ENCODE assay signal across 18 cellular contexts in genomic region chr20:57409316-57409671, GRCh38. TPM values are rescaled to one million over a fixed set of nuclear protein-coding genes. Genes with fewer than 3 reads are reported as not detected.
DNase-seq lines count a peak whose midpoint lies in the region; ATAC-seq, FAIRE-seq and TF ChIP-seq lines count a peak whose summit lies in the region.
"Had no signal": no experiment of that assay in that cellular context is flagged by ENCODE, and none has a peak within 500 bp of the region (broad histone marks: within the 10 kb centered on the region; RNA-seq: fewer than 3 reads in every experiment).

No MANE protein-coding gene starts in this region.

- RAD21 ChIA-PET in GM12878 (lab: Charles Lee; ENCODE audit: unreplicated experiment) = interaction anchor here (1.0 to 1.2 kb wide), 2 partner anchors 60 to 89 kb away, joined by 3 read pairs; no protein-coding TSS in a partner anchor

- POLR2A ChIA-PET in GM12878 (lab: Charles Lee) = interaction anchor here (0.9 kb wide), 1 partner anchor 24 kb away, joined by 3 read pairs; no protein-coding TSS in a partner anchor

- no peak for FAIRE-seq in GM12878 (lab: Jason Lieb, UNC)
- FAIRE-seq: H54 had no signal

- BruUV-seq in GM12878 (replicated peaks; lab: Mats Ljungman, UMichigan) = no TSS peak

- H3K27ac ChIP-seq in heart right ventricle = peak overlapping the region in 2 of 10 donors; percentile 12 to 47
- H3K27ac ChIP-seq in GM12878 (ENCODE audit: control insufficient read depth, insufficient read depth) = no peak overlapping the region
- no peak overlapping the region for H3K27ac ChIP-seq in neuronal stem cell (replicated peaks; ENCODE audit: low read length)
- no peak overlapping the region for H3K27ac ChIP-seq in aorta (ENCODE audit: low read depth in 1 of 2, low read length in 2 of 2)
- H3K27ac ChIP-seq in Peyer's patch = peak overlapping the region in 1 of 4 donors; percentile 5
- H3K27ac ChIP-seq: left lung had no signal

- H2BK12ac ChIP-seq in neuronal stem cell (ENCODE audit: low read length) = no peak overlapping the region

- H3K79me1 ChIP-seq in neuronal stem cell (ENCODE audit: low read depth, low read length) = peaks cover 8% of the 10 kb centered on the region

- TF ChIP-seq EP300 in GM12878 (IDR thresholded peaks at IDR 0.05; ENCODE audit: borderline replicate concordance in 1 of 2, control insufficient read depth in 1 of 2, low read depth in 2 of 2, low read length in 2 of 2) = no peak

- H2AFZ ChIP-seq in GM12878 (ENCODE audit: control insufficient read depth, low read depth, low read length) = no peak overlapping the region
- H2AFZ ChIP-seq in neuronal stem cell (ENCODE audit: low read length) = no peak overlapping the region

- CTCF ChIA-PET in GM12878 (lab: Yijun Ruan, JAX) = no interaction called here

- H3K23ac ChIP-seq in neuronal stem cell (ENCODE audit: low read depth, low read length, poor library complexity) = peak overlapping the region; percentile 62

- peaks cover 0 to 58% (median 22%) of the 10 kb centered on the region in 9 donors for H3K36me3 ChIP-seq in heart right ventricle
- peaks cover 20 to 38% of the 10 kb centered on the region in 2 experiments for H3K36me3 ChIP-seq in GM12878 (ENCODE audit: control insufficient read depth in 2 of 2, insufficient read depth in 2 of 2, low read length in 1 of 2)
- peaks cover 17 to 53% of the 10 kb centered on the region in 2 donors for H3K36me3 ChIP-seq in neuronal stem cell (replicated peaks in 1 of 2; ENCODE audit: control insufficient read depth in 2 of 2, insufficient read depth in 2 of 2, low read length in 2 of 2)
- H3K36me3 ChIP-seq in aorta (ENCODE audit: control insufficient read depth in 1 of 2, insufficient read depth in 2 of 2, low read length in 1 of 2) = peaks cover 0 to 4% of the 10 kb centered on the region in 2 donors
- peaks cover 0 to 33% (median 0%) of the 10 kb centered on the region in 3 donors for H3K36me3 ChIP-seq in Peyer's patch

- H2BK15ac ChIP-seq in neuronal stem cell (ENCODE audit: low read length) = no peak overlapping the region

- SMC1A ChIA-PET in GM12878 (lab: Charles Lee; ENCODE audit: uncharacterized antibody, unreplicated experiment) = no interaction called here

- H3K4ac ChIP-seq in neuronal stem cell (ENCODE audit: low read length) = no peak overlapping the region

- H3K4me2 ChIP-seq in GM12878 (ENCODE audit: control insufficient read depth, insufficient read depth) = no peak overlapping the region
- no peak overlapping the region for H3K4me2 ChIP-seq in neuronal stem cell (ENCODE audit: insufficient read depth, low read length, poor library complexity, severe bottlenecking)

- in situ Hi-C loops in GM12878 (cut with MboI) = no loop called here

- H3K79me2 ChIP-seq in GM12878 (ENCODE audit: control insufficient read depth, insufficient read depth, low read length) = no peaks in the 10 kb centered on the region; the same call in none of the 2 replicates

- peak overlapping the region; percentile 6 for H2BK5ac ChIP-seq in neuronal stem cell (ENCODE audit: low read length)

- ATAC-seq in left ventricle myocardium superior = no peak
- no peak for ATAC-seq in heart right ventricle
- no peak for ATAC-seq in GM12878
- ATAC-seq in aorta (ENCODE audit: low FRiP score) = peak; percentile 17
- ATAC-seq in GM21526 (IDR thresholded peaks at IDR 0.05; ENCODE audit: low FRiP score, unreplicated experiment) = no peak
- ATAC-seq in HG02870 (IDR thresholded peaks at IDR 0.05; ENCODE audit: unreplicated experiment) = no peak
- ATAC-seq: left lung, T-cell had no signal

- WGBS in heart right ventricle, 2 donors = 63 to 67% methylated on average over 16 of the region's 16 CpGs
- WGBS in GM12878 (ENCODE audit: insufficient coverage, insufficient replicate concordance, low lambda C conversion rate, missing lambda C conversion rate) = 89% methylated on average over 16 of the region's 16 CpGs
- no CpG with 5 or more reads among the region's 16 CpGs for WGBS in neuronal stem cell (ENCODE audit: extremely low coverage in 2 of 2, insufficient read length in 2 of 2, insufficient replicate concordance in 1 of 2), 2 donors
- 18 to 22% methylated on average over 16 of the region's 16 CpGs for WGBS in aorta, 2 donors

- TF ChIP-seq CTCF in heart right ventricle (IDR thresholded peaks at IDR 0.05) = no peak
- TF ChIP-seq CTCF in GM12878 (IDR thresholded peaks at IDR 0.05 in 2 of 3, conservative IDR thresholded peaks at IDR 0.05 in 1 of 3; ENCODE audit: control insufficient read depth in 2 of 3, extremely low read depth in 1 of 3, insufficient read depth in 1 of 3, low read depth in 3 of 3, low read length in 3 of 3) = no peak
- no peak for TF ChIP-seq CTCF in Peyer's patch (IDR thresholded peaks at IDR 0.05)

- TF ChIP-seq RAD21 in GM12878 (IDR thresholded peaks at IDR 0.05; ENCODE audit: insufficient read depth, low read depth, low read length) = no peak

- DNase-seq in left ventricle myocardium superior (peak; percentile 44), heart right ventricle (no peak), GM12878 (ENCODE audit: low read depth, low spot score) (no peak), neuronal stem cell (ENCODE audit: low spot score) (no peak), aorta (no peak), Peyer's patch (no peak)
- DNase-seq: ACHN; activated CD4-positive, alpha-beta T cell treated with anti-CD3 and anti-CD28 coated beads for 4 hours; activated naive CD8-positive, alpha-beta T cell treated with anti-CD3 and anti-CD28 coated beads for 36 hours; NCI-H1105 treated with DMSO at 0.1 percent for 48 hours; NCI-H524; stimulated activated CD8-positive, alpha-beta memory T cell treated with anti-CD3 and anti-CD28 coated beads, Interleukin-4, amount 100 ng/mL, for 48 hours; T-cell had no signal

- no peak overlapping the region for H4K8ac ChIP-seq in neuronal stem cell (ENCODE audit: low read depth, low read length)

- no peak overlapping the region for H4K91ac ChIP-seq in neuronal stem cell (ENCODE audit: low read depth, low read length, poor library complexity)

- no peaks in the 10 kb centered on the region for H3K9me3 ChIP-seq in heart right ventricle
- H3K9me3 ChIP-seq in GM12878 (replicated peaks; ENCODE audit: control insufficient read depth, insufficient read depth, low read length) = no peaks in the 10 kb centered on the region
- H3K9me3 ChIP-seq in neuronal stem cell (replicated peaks in 1 of 2; ENCODE audit: control insufficient read depth in 2 of 2, insufficient read depth in 1 of 2, low read depth in 1 of 2, low read length in 2 of 2) = no peaks in the 10 kb centered on the region
- no peaks in the 10 kb centered on the region for H3K9me3 ChIP-seq in aorta (ENCODE audit: control insufficient read depth, low read length)
- H3K9me3 ChIP-seq in Peyer's patch = no peaks in the 10 kb centered on the region
- H3K9me3 ChIP-seq: heart left ventricle, left lung had no signal

- H3K27me3 ChIP-seq in heart right ventricle (no peaks in the 10 kb centered on the region), GM12878 (replicated peaks in 1 of 2; ENCODE audit: control insufficient read depth in 2 of 2, insufficient read depth in 2 of 2, low read length in 1 of 2) (no peaks in the 10 kb centered on the region), neuronal stem cell (ENCODE audit: control insufficient read depth in 3 of 3, insufficient read depth in 3 of 3, low read depth in 1 of 3, low read length in 3 of 3) (no peaks in the 10 kb centered on the region), aorta (ENCODE audit: control insufficient read depth in 1 of 2, insufficient read depth in 2 of 2, low read length in 1 of 2) (no peaks in the 10 kb centered on the region), Peyer's patch (no peaks in the 10 kb centered on the region)
- H3K27me3 ChIP-seq: heart left ventricle, left lung had no signal

- H2BK120ac ChIP-seq in neuronal stem cell (ENCODE audit: low read depth, low read length) = no peak overlapping the region

- H3K9ac ChIP-seq in GM12878 (ENCODE audit: control insufficient read depth, insufficient read depth, low read length) = no peak overlapping the region
- H3K9ac ChIP-seq in neuronal stem cell (ENCODE audit: low read depth, low read length, poor library complexity) = no peak overlapping the region

- TF ChIP-seq POLR2A in GM12878 (IDR thresholded peaks at IDR 0.05; ENCODE audit: low read depth, low read length) = peak; percentile 72
- no peak for TF ChIP-seq POLR2A in Peyer's patch (IDR thresholded peaks at IDR 0.05)

- H3K4me1 ChIP-seq in heart right ventricle = peaks cover 6 to 41% (median 25%) of the 10 kb centered on the region in 9 donors
- H3K4me1 ChIP-seq in GM12878 (ENCODE audit: control insufficient read depth, insufficient read depth, low read length) = no peaks in the 10 kb centered on the region
- H3K4me1 ChIP-seq in neuronal stem cell (ENCODE audit: control insufficient read depth in 2 of 2, insufficient read depth in 1 of 2, low read depth in 1 of 2, low read length in 2 of 2) = peaks cover 11 to 13% of the 10 kb centered on the region in 2 donors
- no peaks in the 10 kb centered on the region for H3K4me1 ChIP-seq in aorta (ENCODE audit: control insufficient read depth in 1 of 2, insufficient read depth in 2 of 2, low read length in 2 of 2)
- H3K4me1 ChIP-seq in Peyer's patch = no peaks in the 10 kb centered on the region
- H3K4me1 ChIP-seq: left lung had no signal

- no peak overlapping the region for H2AK5ac ChIP-seq in neuronal stem cell (ENCODE audit: low read depth, low read length)

- peak overlapping the region; percentile 57 for H3K18ac ChIP-seq in neuronal stem cell (ENCODE audit: low read length)

- intact Hi-C loops in left ventricle myocardium superior (cut with micrococcal nuclease) (no loop called here), heart right ventricle (cut with DNase I) (no loop called here), GM12878 (cut with micrococcal nuclease; ENCODE audit: unreplicated experiment) (no loop called here), aorta (cut with DNase I) (no loop called here)

- H3K4me3 ChIP-seq in heart right ventricle (no peak overlapping the region), GM12878 (no peak overlapping the region), neuronal stem cell (ENCODE audit: low read length in 2 of 2) (no peak overlapping the region), aorta (ENCODE audit: low read length in 2 of 2) (no peak overlapping the region), Peyer's patch (no peak overlapping the region)
- H3K4me3 ChIP-seq: heart left ventricle, left lung had no signal

- peaks cover 2% of the 10 kb centered on the region for H4K20me1 ChIP-seq in GM12878 (ENCODE audit: control insufficient read depth, insufficient read depth)

- no peak overlapping the region for H3K14ac ChIP-seq in neuronal stem cell (ENCODE audit: low read length)

RNA-seq across cellular contexts. Expression of gene RBM38, which starts 18.1 kb away (rescaled TPM):
- total RNA-seq in left ventricle myocardium superior (89.3 TPM), heart right ventricle (100 to 1,000 TPM in 1 of 10 donors, 10 to 100 TPM in 9; 35.5 to 119 (median 50.2) TPM), GM12878 (2014; rRNA removed) (68.6 and 79.7 TPM in 2 replicates), GM12878 (2014; rRNA removed; fragmentation: Illumina TruSeq; extraction: Trizol) (23.2 and 27.5 TPM in 2 replicates), GM12878 (2021) (102 and 104 TPM in 2 replicates), aorta (10 to 100 TPM; 19.3 to 20.7 TPM), Peyer's patch (10 to 100 TPM in 3 of 4 donors, 1 to 10 TPM in 1; 9.6 to 15.5 (median 12.8) TPM)
- polyA plus RNA-seq in heart right ventricle (100 to 1,000 TPM in 1 of 2 donors, 10 to 100 TPM in 1; 47.6 to 104 TPM), GM12878 (2011; rRNA removed) (29.9 and 57.3 TPM in 2 replicates), GM12878 (2014; fragmentation: Illumina TruSeq; extraction: Trizol) (4.3 and 22.9 TPM in 2 replicates), GM12878 (2014; fragmentation: Nextera tagmentation; extraction: Ambion mirVana) (1 to 10 TPM in 1 of 2 experiments, under 1 TPM in 1; 0.32 to 1.3 TPM), GM12878 (2014; rRNA removed) (118 and 127 TPM in 2 replicates), GM12878 (2016; fragmentation: Nextera tagmentation; extraction: Ambion mirVana) (10 to 100 TPM; 10.4 to 13.2 TPM), aorta (10 to 100 TPM in 1 of 2 donors, 1 to 10 TPM in 1; 7.3 to 14.7 TPM)
- 58.6 and 73.2 TPM in 2 replicates for total RNA-seq in GM12878 (2013; cell fraction: nucleolus; rRNA removed)
- polyA plus RNA-seq in GM12878 (2011; ENCODE audit: low read depth) = 37.7 TPM
- polyA plus RNA-seq in GM12878 (2011; cell fraction: cytosol; rRNA removed) = 90.6 and 104 TPM in 2 replicates
- polyA plus RNA-seq in GM12878 (2011; cell fraction: nucleus; rRNA removed) = 86.7 and 88.5 TPM in 2 replicates
- 96.5 and 121 TPM in 2 replicates for polyA plus RNA-seq in GM12878 (2012)
- polyA minus RNA-seq in GM12878 (2011; rRNA and poly(A)+ RNA removed) = 24.3 and 61.6 TPM in 2 replicates
- polyA minus RNA-seq in GM12878 (2011; cell fraction: cytosol; rRNA and poly(A)+ RNA removed) = 39.3 and 39.8 TPM in 2 replicates
- 16.6 and 21.1 TPM in 2 replicates for polyA minus RNA-seq in GM12878 (2011; cell fraction: nucleus; rRNA and poly(A)+ RNA removed)
- 38.4 TPM for polyA plus RNA-seq in neuronal stem cell (2013, experiment 1 of 2)
- 40.3 TPM for polyA plus RNA-seq in neuronal stem cell (2013, experiment 2 of 2)

RNA-seq across cellular contexts. Expression of gene RAE1, which starts 58.2 kb away (rescaled TPM):
- total RNA-seq in left ventricle myocardium superior (15.1 TPM), heart right ventricle (10 to 100 TPM; 11.8 to 19.9 (median 15.5) TPM), GM12878 (2014; rRNA removed) (38.4 and 39.1 TPM in 2 replicates), GM12878 (2014; rRNA removed; fragmentation: Illumina TruSeq; extraction: Trizol) (41.9 and 44.1 TPM in 2 replicates), GM12878 (2021) (34.2 and 36.1 TPM in 2 replicates), aorta (10 to 100 TPM; 11.6 to 19.4 TPM), Peyer's patch (10 to 100 TPM; 21.5 to 38.9 (median 33.3) TPM)
- polyA plus RNA-seq in heart right ventricle (10 to 100 TPM in 1 of 2 donors, 1 to 10 TPM in 1; 6.2 to 18.9 TPM), GM12878 (2011; rRNA removed) (28.7 and 33.1 TPM in 2 replicates), GM12878 (2014; fragmentation: Illumina TruSeq; extraction: Trizol) (50.0 and 54.4 TPM in 2 replicates), GM12878 (2014; fragmentation: Nextera tagmentation; extraction: Ambion mirVana) (100 to 1,000 TPM in 1 of 2 experiments, 10 to 100 TPM in 1; 93.0 to 107 TPM), GM12878 (2014; rRNA removed) (30.7 and 38.9 TPM in 2 replicates), GM12878 (2016; fragmentation: Nextera tagmentation; extraction: Ambion mirVana) (10 to 100 TPM; 83.1 to 91.3 TPM), aorta (1 to 10 TPM; 3.6 to 9.9 TPM)
- 53.1 and 64.9 TPM in 2 replicates for total RNA-seq in GM12878 (2013; cell fraction: nucleolus; rRNA removed)
- polyA plus RNA-seq in GM12878 (2011; ENCODE audit: low read depth) = 27.0 TPM
- 46.0 and 95.5 TPM in 2 replicates for polyA plus RNA-seq in GM12878 (2011; cell fraction: cytosol; rRNA removed)
- polyA plus RNA-seq in GM12878 (2011; cell fraction: nucleus; rRNA removed) = 109 and 137 TPM in 2 replicates
- polyA plus RNA-seq in GM12878 (2012) = 29.3 and 29.4 TPM in 2 replicates
- polyA minus RNA-seq in GM12878 (2011; rRNA and poly(A)+ RNA removed) = 45.1 and 67.6 TPM in 2 replicates
- 11.0 and 17.0 TPM in 2 replicates for polyA minus RNA-seq in GM12878 (2011; cell fraction: cytosol; rRNA and poly(A)+ RNA removed)
- 63.8 and 74.1 TPM in 2 replicates for polyA minus RNA-seq in GM12878 (2011; cell fraction: nucleus; rRNA and poly(A)+ RNA removed)
- polyA plus RNA-seq in neuronal stem cell (2013, experiment 1 of 2) = 21.8 TPM
- polyA plus RNA-seq in neuronal stem cell (2013, experiment 2 of 2) = 21.8 TPM
